13 cellular contexts compared by ENCODE assay signal in genomic region chr14:77605392-77605978, GRCh38. TPM values are rescaled to one million over a fixed set of nuclear protein-coding genes. Genes with fewer than 3 reads are reported as not detected.
DNase-seq lines count a peak whose midpoint lies in the region; ATAC-seq and TF ChIP-seq lines count a peak whose summit lies in the region.
"Had no signal": no experiment of that assay in that cellular context is flagged by ENCODE, and none has a peak within 500 bp of the region (broad histone marks: within the 10 kb centered on the region; RNA-seq: fewer than 3 reads in every experiment).

No MANE protein-coding gene starts in this region.

- no peak for DNase-seq in activated CD8-positive, alpha-beta memory T cell treated with anti-CD3 and anti-CD28 coated beads, Interleukin-2, amount 10 ng/mL, durations not matched to agents 7 days and 5 days
- DNase-seq in activated CD8-positive, alpha-beta memory T cell treated with anti-CD3 and anti-CD28 coated beads, Interleukin-2, amount 50 U/mL, for 4 hours, result no peak
- DNase-seq in NOMO-1 (lab: John Stamatoyannopoulos, UW; ENCODE audit: unreplicated experiment in 2 of 2) (peak; percentile 37 to 74), colonic mucosa (no peak), spleen (no peak), hypothalamus (lab: John Stamatoyannopoulos, UW) (no peak), CD1c-positive myeloid dendritic cell (ENCODE audit: extremely low spot score) (no peak), tibial artery (no peak)
- DNase-seq: activated CD4-positive, CD25-positive, alpha-beta regulatory T cell; NCI-H1105 treated with DMSO at 0.1 percent for 48 hours; NCI-H774; upper lobe of right lung had no signal

- TF ChIP-seq CTCF in colonic mucosa (IDR thresholded peaks at IDR 0.05) (no peak), spleen (IDR thresholded peaks at IDR 0.05 in 8 of 11, conservative IDR thresholded peaks at IDR 0.05 in 3 of 11) (no peak), tibial artery (IDR thresholded peaks at IDR 0.05) (no peak)

- H3K36me3 Mint-ChIP-seq in activated CD8-positive, alpha-beta memory T cell treated with anti-CD3 and anti-CD28 coated beads, Interleukin-2, amount 10 ng/mL, durations not matched to agents 7 days and 5 days, result peaks cover 11% of the 10 kb centered on the region

- H3K36me3 ChIP-seq in colonic mucosa (no peaks in the 10 kb centered on the region), spleen (no peaks in the 10 kb centered on the region), tibial artery (no peaks in the 10 kb centered on the region)
- H3K36me3 ChIP-seq: upper lobe of right lung had no signal

- H3K4me3 Mint-ChIP-seq in activated CD8-positive, alpha-beta memory T cell treated with anti-CD3 and anti-CD28 coated beads, Interleukin-2, amount 10 ng/mL, durations not matched to agents 7 days and 5 days, result no peak overlapping the region

- H3K4me3 ChIP-seq in colonic mucosa, result no peak overlapping the region
- H3K4me3 ChIP-seq in spleen, result no peak overlapping the region
- H3K4me3 ChIP-seq in tibial artery, result no peak overlapping the region
- H3K4me3 ChIP-seq: upper lobe of right lung had no signal

- peaks cover 4% of the 10 kb centered on the region for H3K9me3 Mint-ChIP-seq in activated CD8-positive, alpha-beta memory T cell treated with anti-CD3 and anti-CD28 coated beads, Interleukin-2, amount 10 ng/mL, durations not matched to agents 7 days and 5 days (ENCODE audit: low read depth)

- H3K9me3 ChIP-seq in colonic mucosa, result no peaks in the 10 kb centered on the region
- H3K9me3 ChIP-seq in spleen, result no peaks in the 10 kb centered on the region
- no peaks in the 10 kb centered on the region for H3K9me3 ChIP-seq in tibial artery
- H3K9me3 ChIP-seq: upper lobe of right lung had no signal

- H3K9ac ChIP-seq in colonic mucosa (ENCODE audit: low read depth in 2 of 2, low read length in 2 of 2), result peak overlapping the region in 1 of 2 donors; percentile 3
- H3K9ac ChIP-seq: parathyroid adenoma had no signal

- H3K27me3 Mint-ChIP-seq in activated CD8-positive, alpha-beta memory T cell treated with anti-CD3 and anti-CD28 coated beads, Interleukin-2, amount 10 ng/mL, durations not matched to agents 7 days and 5 days, result no peaks in the 10 kb centered on the region

- peak overlapping the region; percentile 61 for H3K27ac Mint-ChIP-seq in activated CD8-positive, alpha-beta memory T cell treated with anti-CD3 and anti-CD28 coated beads, Interleukin-2, amount 10 ng/mL, durations not matched to agents 7 days and 5 days

- H3K27ac ChIP-seq in colonic mucosa (peak overlapping the region; percentile 67), spleen (peak overlapping the region in 5 of 8 donors; percentile 0 to 62 (median 33)), tibial artery (no peak overlapping the region)
- H3K27ac ChIP-seq: parathyroid adenoma, upper lobe of right lung had no signal

- intact Hi-C loops in colonic mucosa (cut with DNase I) (no loop called here), spleen (cut with DNase I; ENCODE audit: low total_unique reads) (no loop called here), tibial artery (cut with DNase I; ENCODE audit: low total_unique reads) (no loop called here)

- WGBS in spleen, 5 donors, result 31 to 40% (median 35%) methylated on average over 3 of the region's 3 CpGs

- TF ChIP-seq POLR2A in spleen (IDR thresholded peaks at IDR 0.05), result no peak

- CTCF ChIA-PET in activated CD8-positive, alpha-beta memory T cell treated with anti-CD3 and anti-CD28 coated beads, Interleukin-2, amount 10 ng/mL, durations not matched to agents 7 days and 5 days (lab: Charles Lee), result interaction anchor here (0.9 to 1.5 kb wide), 2 partner anchors 12 to 54 kb away, joined by 4 read pairs; no protein-coding TSS in a partner anchor

- H3K27me3 ChIP-seq in colonic mucosa (no peaks in the 10 kb centered on the region), spleen (replicated peaks in 1 of 7) (no peaks in the 10 kb centered on the region), tibial artery (no peaks in the 10 kb centered on the region)
- H3K27me3 ChIP-seq: upper lobe of right lung had no signal

- H3K4me1 ChIP-seq in colonic mucosa (peaks cover 8% of the 10 kb centered on the region), spleen (peaks cover 25 to 95% (median 70%) of the 10 kb centered on the region in 6 donors), tibial artery (peaks cover 0 to 4% (median 0%) of the 10 kb centered on the region in 4 donors)

- H3K4me1 Mint-ChIP-seq in activated CD8-positive, alpha-beta memory T cell treated with anti-CD3 and anti-CD28 coated beads, Interleukin-2, amount 10 ng/mL, durations not matched to agents 7 days and 5 days, result peaks cover 60% of the 10 kb centered on the region

- ATAC-seq in activated CD8-positive, alpha-beta memory T cell treated with anti-CD3 and anti-CD28 coated beads, Interleukin-2, amount 10 ng/mL, durations not matched to agents 7 days and 5 days, result no peak
- ATAC-seq: upper lobe of right lung had no signal

RNA-seq across cellular contexts. Expression of gene SPTLC2, which starts 11.0 kb away (rescaled TPM):
- total RNA-seq in activated CD8-positive, alpha-beta memory T cell treated with anti-CD3 and anti-CD28 coated beads, Interleukin-2, amount 10 ng/mL, durations not matched to agents 7 days and 5 days, result 10 to 100 TPM; 34.5 to 43.3 TPM
- total RNA-seq in colonic mucosa (10 to 100 TPM; 68.3 to 70.1 TPM), spleen (100 to 1,000 TPM in 1 of 7 donors, 10 to 100 TPM in 6; 62.0 to 103 (median 79.7) TPM)
- 10 to 100 TPM in 1 of 3 donors, 1 to 10 TPM in 2; 7.0 to 10.9 (median 7.3) TPM for polyA plus RNA-seq in spleen

Comparison
In these comparisons a context has a peak if more than half of its experiments do, and no peak if none do; other contexts are left out.
1. DNase-seq: peak in NOMO-1 (2 of 2); none in activated CD8-positive, alpha-beta memory T cell treated with anti-CD3 and anti-CD28 coated beads, Interleukin-2, amount 10 ng/mL, durations not matched to agents 7 days and 5 days (single experiment), activated CD8-positive, alpha-beta memory T cell treated with anti-CD3 and anti-CD28 coated beads, Interleukin-2, amount 50 U/mL, for 4 hours (single experiment), colonic mucosa (single experiment), spleen (single experiment), hypothalamus (0 of 51), CD1c-positive myeloid dendritic cell (single experiment) and tibial artery (0 of 2).
2. H3K27ac ChIP-seq: peak in colonic mucosa (single experiment) and spleen (5 of 8); none in tibial artery (0 of 2).